8 cellular contexts compared by ENCODE assay signal in the genomic region with DNA sequence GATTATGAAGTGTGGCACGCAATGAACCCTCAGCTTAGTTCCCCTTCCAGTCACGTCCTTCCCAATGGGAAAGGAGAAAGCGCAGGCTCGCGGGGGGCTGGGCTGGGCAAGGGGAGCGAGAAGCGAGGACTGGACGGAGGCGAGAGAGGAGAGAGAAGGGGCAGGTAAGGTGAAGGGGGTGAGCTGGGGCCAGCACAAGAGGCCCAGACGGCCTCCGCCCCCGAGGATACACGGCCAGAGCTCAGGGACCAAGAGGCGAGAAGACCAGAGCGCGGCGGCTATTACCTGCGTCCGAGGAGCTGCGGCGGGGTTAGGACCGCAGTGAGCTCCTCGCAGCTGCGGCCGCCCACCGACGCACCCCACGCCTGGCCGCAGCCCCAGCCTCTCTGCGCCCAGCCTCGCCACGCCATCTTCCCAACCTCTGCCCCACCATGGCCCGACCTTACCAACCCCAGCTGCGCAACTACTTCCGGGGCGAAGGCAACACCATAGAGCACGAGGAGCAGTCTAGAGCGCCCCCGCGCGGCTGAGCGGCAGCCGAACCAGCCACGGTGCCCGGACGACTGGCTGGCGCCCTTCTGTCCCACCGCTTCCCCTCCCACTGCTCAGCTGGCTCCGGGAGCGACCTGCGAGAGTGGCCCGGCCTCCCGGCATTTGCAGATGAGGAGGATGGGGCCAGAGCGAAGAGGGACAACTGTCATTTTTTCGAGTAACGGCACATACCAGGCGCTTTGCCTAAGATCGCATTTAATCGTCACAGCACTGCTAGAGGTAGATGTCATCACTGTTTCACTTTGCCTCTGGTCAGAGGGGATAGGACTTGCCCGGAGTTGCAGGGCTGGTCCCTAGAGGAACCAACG. TPM values are rescaled to one million over a fixed set of nuclear protein-coding genes. Genes with fewer than 3 reads are reported as not detected.
DNase-seq lines count a peak whose midpoint lies in the region; ATAC-seq and TF ChIP-seq lines count a peak whose summit lies in the region.

A gene with protein sequence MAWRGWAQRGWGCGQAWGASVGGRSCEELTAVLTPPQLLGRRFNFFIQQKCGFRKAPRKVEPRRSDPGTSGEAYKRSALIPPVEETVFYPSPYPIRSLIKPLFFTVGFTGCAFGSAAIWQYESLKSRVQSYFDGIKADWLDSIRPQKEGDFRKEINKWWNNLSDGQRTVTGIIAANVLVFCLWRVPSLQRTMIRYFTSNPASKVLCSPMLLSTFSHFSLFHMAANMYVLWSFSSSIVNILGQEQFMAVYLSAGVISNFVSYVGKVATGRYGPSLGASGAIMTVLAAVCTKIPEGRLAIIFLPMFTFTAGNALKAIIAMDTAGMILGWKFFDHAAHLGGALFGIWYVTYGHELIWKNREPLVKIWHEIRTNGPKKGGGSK (minus strand): TSS at position 444 of the 860 bp plus-strand sequence. CDS start 34 bp downstream, at position 410.

- TSS peak; percentile 57 for BruUV-seq in PC-9 (replicated peaks; lab: Mats Ljungman, UMichigan)

- H3K9me3 ChIP-seq in PC-9 (ENCODE audit: insufficient read depth, low read depth) (no peaks in the 10 kb centered on the region), muscle layer of duodenum (ENCODE audit: control insufficient read depth in 1 of 2, low read length in 2 of 2) (no peaks in the 10 kb centered on the region)

- DNase-seq in DMS79 (lab: John Stamatoyannopoulos, UW) (peak; percentile 92), KBM-7 (peak; percentile 98), PC-9 (peak; percentile 86 to 98)
- DNase-seq in activated T-cell treated with anti-CD3 and anti-CD28 coated beads, Interleukin-2, amount 50 U/mL, for 24 hours, result peak; percentile 99
- peak; percentile 90 to 92 for DNase-seq in stimulated activated CD8-positive, alpha-beta memory T cell treated with anti-CD3 and anti-CD28 coated beads, Interleukin-7, amount 100 ng/mL, for 4 hours (ENCODE audit: low read depth in 2 of 2)

- H4K20me1 ChIP-seq in PC-9 (ENCODE audit: insufficient read depth), result peaks cover 34% of the 10 kb centered on the region

- TF ChIP-seq CTCF in PC-9 (conservative IDR thresholded peaks at IDR 0.05), result peak; percentile 97

- peak within 1 kb of the TSS; percentile 89 for H3K4me2 ChIP-seq in PC-9

- in situ Hi-C loops in KBM-7 (cut with MboI; ENCODE audit: low pct_unique_long_range_greater_than_20kb, low sequenced_read_pairs), result loop anchor here (25.0 kb wide), 1 partner anchor 403 kb away; a partner anchor contains a TSS

- H3K27ac ChIP-seq in PC-9 (peak within 1 kb of the TSS; percentile 33), muscle layer of duodenum (ENCODE audit: low read length) (peak within 1 kb of the TSS; percentile 64)

- ATAC-seq in GM21717 (IDR thresholded peaks at IDR 0.05; ENCODE audit: unreplicated experiment), result peak; percentile 99
- ATAC-seq in esophagus mucosa, result peak; percentile 100

- no peaks in the 10 kb centered on the region for H3F3A ChIP-seq in PC-9 (ENCODE audit: insufficient read depth, low read depth)

- H3K27ac Mint-ChIP-seq in activated T-cell treated with anti-CD3 and anti-CD28 coated beads, Interleukin-2, amount 50 U/mL, for 24 hours, result peak within 1 kb of the TSS; percentile 95

- H3K4me3 Mint-ChIP-seq in activated T-cell treated with anti-CD3 and anti-CD28 coated beads, Interleukin-2, amount 50 U/mL, for 24 hours, result peak within 1 kb of the TSS; percentile 97

- H3K9me3 Mint-ChIP-seq in activated T-cell treated with anti-CD3 and anti-CD28 coated beads, Interleukin-2, amount 50 U/mL, for 24 hours, result no peaks in the 10 kb centered on the region

- H3K36me3 ChIP-seq in PC-9 (ENCODE audit: low read depth), result peaks cover 6% of the 10 kb centered on the region; the same call in 1 of the 2 replicates
- no peaks in the 10 kb centered on the region for H3K36me3 ChIP-seq in muscle layer of duodenum (ENCODE audit: control insufficient read depth in 1 of 2, insufficient read depth in 2 of 2, low read length in 2 of 2)

- no peaks in the 10 kb centered on the region for H3K27me3 Mint-ChIP-seq in activated T-cell treated with anti-CD3 and anti-CD28 coated beads, Interleukin-2, amount 50 U/mL, for 24 hours

- H3K4me1 ChIP-seq in PC-9 (replicated peaks; ENCODE audit: insufficient read depth) (peaks cover 15% of the 10 kb centered on the region), muscle layer of duodenum (ENCODE audit: control insufficient read depth in 1 of 2, insufficient read depth in 2 of 2, low read length in 2 of 2) (peaks cover 6 to 19% of the 10 kb centered on the region in 2 donors)

- CTCF ChIA-PET in PC-9 (lab: Charles Lee), result interaction anchor here (0.6 to 1.7 kb wide), 8 partner anchors 40 to 788 kb away, joined by 3 to 15 read pairs (median 4); a partner anchor contains a TSS

- POLR2A ChIA-PET in PC-9 (lab: Charles Lee; ENCODE audit: unreplicated experiment), result interaction anchor here (0.6 kb wide), 2 partner anchors 288 to 310 kb away, joined by 3 to 6 read pairs; no protein-coding TSS in a partner anchor

- H3K4me3 ChIP-seq in PC-9 (peak within 1 kb of the TSS; percentile 96), muscle layer of duodenum (ENCODE audit: low read depth in 1 of 2, low read length in 2 of 2) (peak within 1 kb of the TSS; percentile 89 to 99)

- no peaks in the 10 kb centered on the region for H3K9me2 ChIP-seq in PC-9 (ENCODE audit: insufficient read depth)

- peaks cover 49% of the 10 kb centered on the region for H3K79me2 ChIP-seq in PC-9 (ENCODE audit: low read depth)

- H3K36me3 Mint-ChIP-seq in activated T-cell treated with anti-CD3 and anti-CD28 coated beads, Interleukin-2, amount 50 U/mL, for 24 hours (ENCODE audit: low read depth), result peaks cover 32% of the 10 kb centered on the region

- intact Hi-C loops in PC-9 (cut with micrococcal nuclease; ENCODE audit: unreplicated experiment), result loop anchor here (1.0 to 10.0 kb wide), 4 partner anchors 60 to 760 kb away; a partner anchor contains a TSS

- H2AFZ ChIP-seq in PC-9, result peak within 1 kb of the TSS; percentile 97

- peaks cover 36% of the 10 kb centered on the region for H3K4me1 Mint-ChIP-seq in activated T-cell treated with anti-CD3 and anti-CD28 coated beads, Interleukin-2, amount 50 U/mL, for 24 hours (ENCODE audit: low read depth)

- H3K27me3 ChIP-seq in PC-9 (ENCODE audit: insufficient read depth, low read depth) (no peaks in the 10 kb centered on the region), muscle layer of duodenum (ENCODE audit: low read depth, low read length) (no peaks in the 10 kb centered on the region)

RNA-seq across cellular contexts. Expression of the gene that starts here (rescaled TPM):
- total RNA-seq in PC-9 (2021) (109 and 180 TPM in 2 replicates), esophagus mucosa (50.5 TPM)

Comparison
In these comparisons a context has a peak if more than half of its experiments do, and no peak if none do; other contexts are left out.
1. Peak in every context shown above with its lines: DNase-seq, ATAC-seq, H3K4me3 ChIP-seq and H3K27ac ChIP-seq.